10 cellular contexts compared by ENCODE assay signal in the genomic region with DNA sequence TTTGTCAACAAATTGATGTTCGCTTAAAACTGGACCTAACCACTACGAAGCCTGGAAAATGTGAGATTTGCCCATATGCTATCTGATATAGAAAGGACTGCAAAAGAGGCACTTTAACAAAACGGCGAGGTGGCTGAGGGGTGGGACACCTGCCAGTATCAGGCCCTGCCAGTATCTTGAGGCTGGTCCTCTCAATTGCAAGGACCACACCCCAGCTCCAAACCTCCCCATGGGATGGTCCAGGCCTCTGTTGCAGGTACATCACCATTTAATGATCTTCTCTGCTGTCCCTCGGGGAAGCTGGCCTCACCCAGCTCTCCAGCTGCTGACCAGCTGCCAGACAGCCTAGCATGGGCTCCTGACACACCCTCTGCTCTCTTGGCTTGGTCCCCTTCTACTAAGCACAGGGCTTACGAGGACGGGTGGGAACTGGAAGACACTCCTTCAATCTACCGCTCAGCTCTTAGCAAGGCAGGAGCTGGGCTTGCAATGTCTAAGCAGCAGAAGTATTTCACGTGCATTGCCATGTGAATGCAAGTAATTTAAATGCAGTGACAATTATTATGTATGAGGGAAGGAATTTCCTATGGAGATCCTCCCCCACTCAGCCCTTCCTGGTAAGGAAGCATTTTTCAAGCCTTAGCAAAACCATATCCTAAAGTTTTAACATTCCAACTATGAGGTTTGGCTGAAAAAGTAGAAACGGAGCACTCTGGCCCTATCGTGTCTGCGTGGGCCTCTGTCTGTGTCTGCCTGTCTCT.
DNase-seq lines count a peak whose midpoint lies in the region; ATAC-seq and TF ChIP-seq lines count a peak whose summit lies in the region.
"Had no signal": no experiment of that assay in that cellular context is flagged by ENCODE, and none has a peak within 500 bp of the region (broad histone marks: within the 10 kb centered on the region; RNA-seq: fewer than 3 reads in every experiment).

No MANE protein-coding gene starts in this region.

- peak; percentile 79 for DNase-seq in HS-5 (ENCODE audit: low read depth)
- DNase-seq in chondrocyte (ENCODE audit: low spot score), result peak; percentile 36
- peak; percentile 56 for DNase-seq in kidney glomerular epithelial cell (lab: John Stamatoyannopoulos, UW)
- no peak for DNase-seq in upper lobe of right lung
- DNase-seq in stimulated activated CD4-positive, alpha-beta T cell treated with anti-CD3 and anti-CD28 coated beads, Interleukin-15, amount 100 ng/mL, for 24 hours, result no peak
- no peak for DNase-seq in activated CD4-positive, alpha-beta T cell treated with anti-CD3 and anti-CD28 coated beads for 1 hour
- DNase-seq in NCI-H510A treated with DMSO at 0.1 percent for 48 hours (lab: John Stamatoyannopoulos, UW), result no peak
- DNase-seq: activated CD8-positive, alpha-beta T cell treated with anti-CD3 and anti-CD28 coated beads, Interleukin-2, amount 10 ng/mL, durations not matched to agents 7 days and 5 days; central memory CD4-positive, alpha-beta T cell had no signal

- H3K4me1 Mint-ChIP-seq in chondrocyte (ENCODE audit: low read depth), result peaks cover 52% of the 10 kb centered on the region

- H3K36me3 Mint-ChIP-seq in chondrocyte (ENCODE audit: low read depth), result peaks cover 9% of the 10 kb centered on the region
- H3K36me3 Mint-ChIP-seq: IgD-negative memory B cell had no signal

- H3K4me3 Mint-ChIP-seq in chondrocyte (ENCODE audit: unreplicated experiment), result peak overlapping the region; percentile 53
- H3K4me3 Mint-ChIP-seq: activated CD8-positive, alpha-beta T cell treated with anti-CD3 and anti-CD28 coated beads, Interleukin-2, amount 10 ng/mL, durations not matched to agents 7 days and 5 days; IgD-negative memory B cell had no signal

- H3K4me1 ChIP-seq in upper lobe of right lung, result peaks cover 5% of the 10 kb centered on the region

- intact Hi-C loops in upper lobe of right lung (cut with DNase I), result no loop called here

- peak; percentile 76 for ATAC-seq in upper lobe of right lung
- ATAC-seq: activated CD8-positive, alpha-beta T cell treated with anti-CD3 and anti-CD28 coated beads, Interleukin-2, amount 10 ng/mL, durations not matched to agents 7 days and 5 days had no signal

- peaks cover 4% of the 10 kb centered on the region for H3K9me3 Mint-ChIP-seq in chondrocyte (ENCODE audit: low read depth)

- TF ChIP-seq CTCF in chondrocyte (IDR thresholded peaks at IDR 0.05), result no peak
- no peak for TF ChIP-seq CTCF in upper lobe of right lung (IDR thresholded peaks at IDR 0.05)

- H3K4me3 ChIP-seq in upper lobe of right lung, result no peak overlapping the region

- H3K9me3 ChIP-seq in upper lobe of right lung, result no peaks in the 10 kb centered on the region

- H3K27ac Mint-ChIP-seq in chondrocyte (ENCODE audit: unreplicated experiment), result peak overlapping the region; percentile 96
- H3K27ac Mint-ChIP-seq: activated CD8-positive, alpha-beta T cell treated with anti-CD3 and anti-CD28 coated beads, Interleukin-2, amount 10 ng/mL, durations not matched to agents 7 days and 5 days; IgD-negative memory B cell had no signal

- H3K27me3 ChIP-seq in upper lobe of right lung, result no peaks in the 10 kb centered on the region

- H3K27me3 Mint-ChIP-seq in chondrocyte (ENCODE audit: low read depth), result no peaks in the 10 kb centered on the region
- H3K27me3 Mint-ChIP-seq: IgD-negative memory B cell had no signal

- no peak overlapping the region for H3K27ac ChIP-seq in upper lobe of right lung

- H3K36me3 ChIP-seq in upper lobe of right lung, result peaks cover 18% of the 10 kb centered on the region

Comparison
In these comparisons a context has a peak if more than half of its experiments do, and no peak if none do; other contexts are left out.
1. DNase-seq: peak in HS-5 (single experiment), chondrocyte (single experiment) and kidney glomerular epithelial cell (single experiment); none in upper lobe of right lung (single experiment), stimulated activated CD4-positive, alpha-beta T cell treated with anti-CD3 and anti-CD28 coated beads, Interleukin-15, amount 100 ng/mL, for 24 hours (single experiment), activated CD4-positive, alpha-beta T cell treated with anti-CD3 and anti-CD28 coated beads for 1 hour (single experiment) and NCI-H510A treated with DMSO at 0.1 percent for 48 hours (single experiment).